19 cellular contexts compared by ENCODE assay signal in the genomic region with DNA sequence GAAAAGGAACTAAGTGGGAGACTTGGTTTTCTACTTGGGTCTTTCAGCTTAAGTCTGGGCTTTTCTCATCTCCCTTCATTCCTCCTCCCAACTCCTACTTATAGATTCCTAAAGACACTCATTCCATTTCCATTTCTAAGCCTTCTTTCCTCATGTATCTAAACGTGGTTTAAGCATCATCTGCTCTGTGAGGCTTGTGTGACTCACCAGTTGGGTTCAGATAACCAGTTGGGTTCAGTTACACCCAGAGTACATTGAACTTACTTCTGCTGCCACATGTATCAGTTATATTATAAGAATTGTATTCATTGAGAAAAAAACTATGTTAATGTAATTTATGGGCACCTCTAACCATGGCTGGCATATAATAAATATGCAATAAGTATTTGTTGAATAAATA.
DNase-seq lines count a peak whose midpoint lies in the region; ATAC-seq and TF ChIP-seq lines count a peak whose summit lies in the region.
"Had no signal": no experiment of that assay in that cellular context is flagged by ENCODE, and none has a peak within 500 bp of the region (broad histone marks: within the 10 kb centered on the region; RNA-seq: fewer than 3 reads in every experiment).

No MANE protein-coding gene starts in this region.

- H3K4me3 ChIP-seq in fibroblast of the aortic adventitia (ENCODE audit: low read depth, low read length), result no peak overlapping the region
- H3K4me3 ChIP-seq: BLaER1 had no signal

- no peak for TF ChIP-seq CTCF in fibroblast of the aortic adventitia (IDR thresholded peaks at IDR 0.05; ENCODE audit: insufficient read depth, low read length)

- DNase-seq in DMS53 (lab: John Stamatoyannopoulos, UW) (peak; percentile 16), DMS53 treated with DMSO at 0.1 percent for 48 hours (lab: John Stamatoyannopoulos, UW; ENCODE audit: unreplicated experiment) (no peak), astrocyte of the hippocampus (ENCODE audit: low read depth, low spot score) (peak; percentile 14), fibroblast of the aortic adventitia (ENCODE audit: low read depth) (peak; percentile 11), NCI-H187 treated with DMSO at 0.1 percent for 48 hours (lab: John Stamatoyannopoulos, UW) (no peak), NCI-H524 treated with DMSO at 0.1 percent for 48 hours (lab: John Stamatoyannopoulos, UW) (no peak), middle frontal gyrus (ENCODE audit: extremely low spot score, low spot score) (no peak)
- DNase-seq: CD8-positive, alpha-beta memory T cell; DND-41; GF-D8; HCEC 1CT; KG1; NCI-H1436 treated with DMSO at 0.1 percent for 48 hours; NCI-H2081 treated with DMSO at 0.1 percent for 48 hours; NCI-H524; SHP77 had no signal

- no peak for ATAC-seq in HG03196 (IDR thresholded peaks at IDR 0.05; ENCODE audit: unreplicated experiment)
- ATAC-seq: Panc1 had no signal

Comparison
In these comparisons a context has a peak if more than half of its experiments do, and no peak if none do; other contexts are left out.
1. DNase-seq: peak in DMS53 (single experiment), astrocyte of the hippocampus (single experiment) and fibroblast of the aortic adventitia (single experiment); none in DMS53 treated with DMSO at 0.1 percent for 48 hours (single experiment), NCI-H187 treated with DMSO at 0.1 percent for 48 hours (single experiment), NCI-H524 treated with DMSO at 0.1 percent for 48 hours (single experiment) and middle frontal gyrus (single experiment).